26 cellular contexts compared by ENCODE assay signal in genomic region chr16:65710107-65710506, GRCh38.
DNase-seq lines count a peak whose midpoint lies in the region; ATAC-seq, FAIRE-seq and TF ChIP-seq lines count a peak whose summit lies in the region.
"Had no signal": no experiment of that assay in that cellular context is flagged by ENCODE, and none has a peak within 500 bp of the region (broad histone marks: within the 10 kb centered on the region; RNA-seq: fewer than 3 reads in every experiment).

No MANE protein-coding gene starts in this region.

- TF ChIP-seq CTCF in HepG2 (CRISPR knock-in tag; IDR thresholded peaks at IDR 0.05) (no peak), right lobe of liver (IDR thresholded peaks at IDR 0.05) (no peak), nephron (IDR thresholded peaks at IDR 0.05; ENCODE audit: unreplicated experiment in 3 of 3) (no peak), body of pancreas (IDR thresholded peaks at IDR 0.05) (no peak)

- H3K4me3 ChIP-seq in HepG2 (replicated peaks in 1 of 3; ENCODE audit: insufficient read depth in 1 of 3, low read depth in 2 of 3, low read length in 3 of 3) (no peak overlapping the region), right lobe of liver (no peak overlapping the region), body of pancreas (no peak overlapping the region)
- H3K4me3 ChIP-seq: A549 had no signal

- ATAC-seq in HepG2, result no peak
- no peak for ATAC-seq in right lobe of liver
- peak; percentile 68 for ATAC-seq in sciatic nerve
- ATAC-seq in GM21515 (IDR thresholded peaks at IDR 0.05; ENCODE audit: unreplicated experiment), result no peak
- no peak for ATAC-seq in HG03280 (IDR thresholded peaks at IDR 0.05; ENCODE audit: unreplicated experiment)
- ATAC-seq in body of pancreas, result no peak
- ATAC-seq: A549 had no signal

- POLR2A ChIA-PET in HepG2 (lab: Yijun Ruan, JAX), result no interaction called here

- peaks cover 22% of the 10 kb centered on the region for H3K4me1 Mint-ChIP-seq in nephron
- H3K4me1 Mint-ChIP-seq: B cell; CD14-positive monocyte; CD4-positive, alpha-beta memory T cell; CD4-positive, CD25-positive, alpha-beta regulatory T cell; CD8-positive, alpha-beta memory T cell had no signal

- H3K27ac Mint-ChIP-seq in nephron, result peak overlapping the region; percentile 66 to 96 (median 90)
- H3K27ac Mint-ChIP-seq: B cell; CD14-positive monocyte; CD4-positive, alpha-beta memory T cell; CD4-positive, CD25-positive, alpha-beta regulatory T cell; CD8-positive, alpha-beta memory T cell had no signal

- H3K36me3 ChIP-seq in HepG2 (replicated peaks in 1 of 2; ENCODE audit: control insufficient read depth in 1 of 2, insufficient read depth in 2 of 2, low read length in 2 of 2) (no peaks in the 10 kb centered on the region), right lobe of liver (no peaks in the 10 kb centered on the region), body of pancreas (replicated peaks in 1 of 2; ENCODE audit: insufficient read depth in 1 of 2, low read depth in 2 of 2) (no peaks in the 10 kb centered on the region)

- H3K27ac ChIP-seq in HepG2 (ENCODE audit: extremely low read length, insufficient read depth, low read length) (no peak overlapping the region), right lobe of liver (no peak overlapping the region), body of pancreas (no peak overlapping the region)
- H3K27ac ChIP-seq: 22Rv1, A549 had no signal

- H3K9me3 ChIP-seq in HepG2 (ENCODE audit: low read length) (peaks cover 13% of the 10 kb centered on the region), right lobe of liver (no peaks in the 10 kb centered on the region), body of pancreas (no peaks in the 10 kb centered on the region)
- H3K9me3 ChIP-seq: A549 had no signal

- no peak overlapping the region for H3K9ac ChIP-seq in HepG2 (ENCODE audit: insufficient read depth, low read depth, low read length)

- peaks cover 4% of the 10 kb centered on the region for H3K9me3 Mint-ChIP-seq in nephron

- in situ Hi-C loops in HepG2 (cut with HindIII; ENCODE audit: extremely low pct_ligation_motif_present, low pct_unique_long_range_greater_than_20kb), result no loop called here

- TF ChIP-seq POLR2A in HepG2 (IDR thresholded peaks at IDR 0.05; ENCODE audit: insufficient read depth in 1 of 2, low read depth in 2 of 2, low read length in 2 of 2), result no peak
- no peak for TF ChIP-seq POLR2A in right lobe of liver (IDR thresholded peaks at IDR 0.05)
- no peak for TF ChIP-seq POLR2A in body of pancreas (IDR thresholded peaks at IDR 0.05)

- H3K79me2 ChIP-seq in HepG2 (ENCODE audit: insufficient read depth, low read length), result no peaks in the 10 kb centered on the region

- H3K36me3 Mint-ChIP-seq in nephron (ENCODE audit: low read depth), result no peaks in the 10 kb centered on the region
- H3K36me3 Mint-ChIP-seq: CD14-positive monocyte; CD4-positive, alpha-beta memory T cell had no signal

- H3K27me3 Mint-ChIP-seq in nephron (ENCODE audit: low read depth), result no peaks in the 10 kb centered on the region
- H3K27me3 Mint-ChIP-seq: B cell; CD4-positive, CD25-positive, alpha-beta regulatory T cell; CD8-positive, alpha-beta memory T cell had no signal

- H3K4me1 ChIP-seq in HepG2 (ENCODE audit: insufficient read depth, low read length), result no peaks in the 10 kb centered on the region
- no peaks in the 10 kb centered on the region for H3K4me1 ChIP-seq in right lobe of liver
- H3K4me1 ChIP-seq in body of pancreas, result no peaks in the 10 kb centered on the region
- H3K4me1 ChIP-seq: A549 had no signal

- no peak overlapping the region for H3K4me3 Mint-ChIP-seq in nephron
- H3K4me3 Mint-ChIP-seq: B cell; CD14-positive monocyte; CD4-positive, alpha-beta memory T cell; CD4-positive, CD25-positive, alpha-beta regulatory T cell; CD8-positive, alpha-beta memory T cell had no signal

- TF ChIP-seq EP300 in HepG2 (IDR thresholded peaks at IDR 0.05; ENCODE audit: low read depth in 2 of 2, low read length in 2 of 2) (no peak), HepG2 (CRISPR knock-in tag; IDR thresholded peaks at IDR 0.05; ENCODE audit: borderline replicate concordance) (no peak)

- 32% methylated on average over 8 of the region's 8 CpGs for WGBS in HepG2 (ENCODE audit: low lambda C conversion rate)
- 60% methylated on average over 8 of the region's 8 CpGs for WGBS in right lobe of liver (ENCODE audit: insufficient coverage, low coverage, low lambda C conversion rate, missing lambda C conversion rate)
- WGBS in body of pancreas, 2 donors, result 46 to 47% methylated on average over 8 of the region's 8 CpGs

- CTCF ChIA-PET in HepG2 (lab: Yijun Ruan, JAX; ENCODE audit: low intra/inter-chr PET ratio, low total read pairs), result no interaction called here

- H4K20me1 ChIP-seq in HepG2 (ENCODE audit: insufficient read depth, low read length), result no peaks in the 10 kb centered on the region

- no peak for TF ChIP-seq RAD21 in HepG2 (CRISPR knock-in tag; IDR thresholded peaks at IDR 0.05)

- H3K27me3 ChIP-seq in HepG2 (ENCODE audit: control insufficient read depth in 1 of 2, insufficient read depth in 2 of 2, low read length in 2 of 2) (peaks cover 0 to 7% of the 10 kb centered on the region in 2 experiments; a peak in 1 of 5 replicates), right lobe of liver (no peaks in the 10 kb centered on the region), body of pancreas (no peaks in the 10 kb centered on the region)

- BruUV-seq in HepG2 (replicated peaks; lab: Mats Ljungman, UMichigan), result no TSS peak

- H2AFZ ChIP-seq in HepG2 (ENCODE audit: low read length), result no peak overlapping the region

- DNase-seq in HepG2 (ENCODE audit: low spot score) (no peak), right lobe of liver (no peak), left kidney (ENCODE audit: low read depth, low spot score) (peak; percentile 29), sciatic nerve (ENCODE audit: low spot score) (no peak), body of pancreas (no peak)
- DNase-seq: AML-193; C1 segment of cervical spinal cord; CD4-positive, alpha-beta memory T cell; CD4-positive, CD25-positive, alpha-beta regulatory T cell; CD8-positive, alpha-beta memory T cell; COR-L47; DMS 273 treated with DMSO at 0.1 percent for 48 hours; DMS153; DMS53; DMS79 treated with DMSO at 0.1 percent for 48 hours; GF-D8 had no signal

- H3K4me2 ChIP-seq in HepG2 (ENCODE audit: low read depth, low read length), result no peak overlapping the region
- H3K4me2 ChIP-seq: A549 had no signal

- FAIRE-seq in HepG2 (lab: Jason Lieb, UNC), result no peak
- FAIRE-seq: A549, G401.6, GM12891, GM18507 had no signal

- intact Hi-C loops in HepG2 (cut with micrococcal nuclease; ENCODE audit: unreplicated experiment), result no loop called here
- intact Hi-C loops in right lobe of liver (cut with DNase I), result no loop called here
- intact Hi-C loops in sciatic nerve (cut with DNase I), result no loop called here
- intact Hi-C loops in body of pancreas (cut with DNase I), result no loop called here

TF ChIP-seq in HepG2, 621 proteins besides CTCF, POLR2A, EP300 and RAD21:
- TF ChIP-seq THAP11 (CRISPR knock-in tag; IDR thresholded peaks at IDR 0.05) (no peak), CBX5 (CRISPR knock-in tag; IDR thresholded peaks at IDR 0.05; ENCODE audit: borderline replicate concordance) (no peak), RBFOX2 (IDR thresholded peaks at IDR 0.05; ENCODE audit: low read depth, low read length) (no peak), IRF2 (CRISPR knock-in tag; IDR thresholded peaks at IDR 0.05) (no peak), PAWR (CRISPR knock-in tag; IDR thresholded peaks at IDR 0.05; ENCODE audit: borderline replicate concordance) (no peak), ZNF768 (CRISPR knock-in tag; IDR thresholded peaks at IDR 0.05) (peak; percentile 82), MNT (IDR thresholded peaks at IDR 0.05) (peak; percentile 64), ATF7 (IDR thresholded peaks at IDR 0.05) (no peak), ATF7 (CRISPR knock-in tag; IDR thresholded peaks at IDR 0.05) (no peak), GFI1 (CRISPR knock-in tag; IDR thresholded peaks at IDR 0.05; ENCODE audit: borderline replicate concordance) (no peak)
